In genomic region chr18:35458677-35459441, GRCh38 we compare ENCODE assay signal across 8 cellular contexts. TPM values are rescaled to one million over a fixed set of nuclear protein-coding genes. Genes with fewer than 3 reads are reported as not detected.
DNase-seq lines count a peak whose midpoint lies in the region; ATAC-seq and TF ChIP-seq lines count a peak whose summit lies in the region.

No MANE protein-coding gene starts in this region.

- H3K36me3 Mint-ChIP-seq in activated CD8-positive, alpha-beta T cell treated with anti-CD3 and anti-CD28 coated beads for 36 hours (ENCODE audit: low read depth) = no peaks in the 10 kb centered on the region
- H3K36me3 Mint-ChIP-seq in activated CD8-positive, alpha-beta T cell treated with anti-CD3 and anti-CD28 coated beads, Interleukin-2, amount 10 ng/mL, durations not matched to agents 7 days and 5 days (ENCODE audit: low read depth) = no peaks in the 10 kb centered on the region

- TF ChIP-seq CTCF in activated CD8-positive, alpha-beta T cell treated with anti-CD3 and anti-CD28 coated beads for 36 hours (IDR thresholded peaks at IDR 0.05) = no peak

- CTCF ChIA-PET in activated CD8-positive, alpha-beta T cell treated with anti-CD3 and anti-CD28 coated beads for 36 hours (lab: Charles Lee) = no interaction called here
- CTCF ChIA-PET in activated CD8-positive, alpha-beta T cell treated with anti-CD3 and anti-CD28 coated beads, Interleukin-2, amount 10 ng/mL, durations not matched to agents 7 days and 5 days (lab: Charles Lee) = no interaction called here

- no peaks in the 10 kb centered on the region for H3K4me1 Mint-ChIP-seq in activated CD8-positive, alpha-beta T cell treated with anti-CD3 and anti-CD28 coated beads for 36 hours (ENCODE audit: low read depth)
- peaks cover 2% of the 10 kb centered on the region for H3K4me1 Mint-ChIP-seq in activated CD8-positive, alpha-beta T cell treated with anti-CD3 and anti-CD28 coated beads, Interleukin-2, amount 10 ng/mL, durations not matched to agents 7 days and 5 days (ENCODE audit: low read depth)

- H3K4me1 ChIP-seq in skeletal muscle satellite cell (ENCODE audit: control insufficient read depth, insufficient read depth, low read length) = peaks cover 76% of the 10 kb centered on the region

- peak; percentile 13 for DNase-seq in activated CD8-positive, alpha-beta T cell treated with anti-CD3 and anti-CD28 coated beads for 36 hours
- no peak for DNase-seq in activated CD8-positive, alpha-beta T cell treated with anti-CD3 and anti-CD28 coated beads, Interleukin-2, amount 10 ng/mL, durations not matched to agents 7 days and 5 days
- DNase-seq in RKO (ENCODE audit: low spot score) (peak; percentile 34), glomerular endothelial cell (ENCODE audit: extremely low read depth, low read depth, low spot score) (peak; percentile 83), pons (ENCODE audit: low spot score) (no peak)
- no peak for DNase-seq in central memory CD4-positive, alpha-beta T cell
- DNase-seq in effector CD8-positive, alpha-beta T cell (lab: John Stamatoyannopoulos, UW) = no peak

- peak overlapping the region; percentile 24 for H3K4me3 ChIP-seq in skeletal muscle satellite cell (ENCODE audit: low read length)

- H3K27ac Mint-ChIP-seq in activated CD8-positive, alpha-beta T cell treated with anti-CD3 and anti-CD28 coated beads for 36 hours = no peak overlapping the region
- H3K27ac Mint-ChIP-seq in activated CD8-positive, alpha-beta T cell treated with anti-CD3 and anti-CD28 coated beads, Interleukin-2, amount 10 ng/mL, durations not matched to agents 7 days and 5 days = no peak overlapping the region

- POLR2A ChIA-PET in activated CD8-positive, alpha-beta T cell treated with anti-CD3 and anti-CD28 coated beads for 36 hours (lab: Charles Lee) = no interaction called here
- POLR2A ChIA-PET in activated CD8-positive, alpha-beta T cell treated with anti-CD3 and anti-CD28 coated beads, Interleukin-2, amount 10 ng/mL, durations not matched to agents 7 days and 5 days (lab: Charles Lee) = no interaction called here

- H3K27me3 ChIP-seq in skeletal muscle satellite cell (ENCODE audit: control insufficient read depth, insufficient read depth, low read length) = no peaks in the 10 kb centered on the region

- no peaks in the 10 kb centered on the region for H3K27me3 Mint-ChIP-seq in activated CD8-positive, alpha-beta T cell treated with anti-CD3 and anti-CD28 coated beads for 36 hours
- H3K27me3 Mint-ChIP-seq in activated CD8-positive, alpha-beta T cell treated with anti-CD3 and anti-CD28 coated beads, Interleukin-2, amount 10 ng/mL, durations not matched to agents 7 days and 5 days (ENCODE audit: low read depth) = no peaks in the 10 kb centered on the region

- intact Hi-C loops in activated CD8-positive, alpha-beta T cell treated with anti-CD3 and anti-CD28 coated beads for 36 hours (cut with micrococcal nuclease) = no loop called here

- H3K36me3 ChIP-seq in skeletal muscle satellite cell (ENCODE audit: insufficient read depth, low read length) = no peaks in the 10 kb centered on the region

- peak overlapping the region; percentile 32 for H3K9ac ChIP-seq in skeletal muscle satellite cell (ENCODE audit: low read depth, low read length)

- H3K9me3 ChIP-seq in skeletal muscle satellite cell (replicated peaks; ENCODE audit: low read length) = no peaks in the 10 kb centered on the region

- H3K9me3 Mint-ChIP-seq in activated CD8-positive, alpha-beta T cell treated with anti-CD3 and anti-CD28 coated beads for 36 hours = no peaks in the 10 kb centered on the region
- no peaks in the 10 kb centered on the region for H3K9me3 Mint-ChIP-seq in activated CD8-positive, alpha-beta T cell treated with anti-CD3 and anti-CD28 coated beads, Interleukin-2, amount 10 ng/mL, durations not matched to agents 7 days and 5 days (ENCODE audit: insufficient read depth)

- peak overlapping the region; percentile 43 for H3K4me2 ChIP-seq in skeletal muscle satellite cell (ENCODE audit: low read length)

- no peak overlapping the region for H3K4me3 Mint-ChIP-seq in activated CD8-positive, alpha-beta T cell treated with anti-CD3 and anti-CD28 coated beads for 36 hours
- no peak overlapping the region for H3K4me3 Mint-ChIP-seq in activated CD8-positive, alpha-beta T cell treated with anti-CD3 and anti-CD28 coated beads, Interleukin-2, amount 10 ng/mL, durations not matched to agents 7 days and 5 days

- peak; percentile 49 for ATAC-seq in activated CD8-positive, alpha-beta T cell treated with anti-CD3 and anti-CD28 coated beads for 36 hours
- no peak for ATAC-seq in activated CD8-positive, alpha-beta T cell treated with anti-CD3 and anti-CD28 coated beads, Interleukin-2, amount 10 ng/mL, durations not matched to agents 7 days and 5 days

RNA-seq across cellular contexts. Expression of gene INO80C, which starts 38.9 kb away (rescaled TPM):
- 10 to 100 TPM; 23.3 to 25.9 TPM for total RNA-seq in activated CD8-positive, alpha-beta T cell treated with anti-CD3 and anti-CD28 coated beads for 36 hours
- 10 to 100 TPM; 12.9 to 19.4 TPM for total RNA-seq in activated CD8-positive, alpha-beta T cell treated with anti-CD3 and anti-CD28 coated beads, Interleukin-2, amount 10 ng/mL, durations not matched to agents 7 days and 5 days
- 12.8 and 30.8 TPM in 2 replicates for total RNA-seq in glomerular endothelial cell
- total RNA-seq in skeletal muscle satellite cell (2012; rRNA removed) = 3.5 and 4.4 TPM in 2 replicates

Comparison
In these comparisons a context has a peak if more than half of its experiments do, and no peak if none do; other contexts are left out.
1. DNase-seq: peak in activated CD8-positive, alpha-beta T cell treated with anti-CD3 and anti-CD28 coated beads for 36 hours (single experiment), RKO (single experiment) and glomerular endothelial cell (single experiment); none in activated CD8-positive, alpha-beta T cell treated with anti-CD3 and anti-CD28 coated beads, Interleukin-2, amount 10 ng/mL, durations not matched to agents 7 days and 5 days (single experiment), central memory CD4-positive, alpha-beta T cell (single experiment), effector CD8-positive, alpha-beta T cell (single experiment) and pons (single experiment).